Comparison of ENCODE assay signal across 31 cellular contexts in the genomic region with DNA sequence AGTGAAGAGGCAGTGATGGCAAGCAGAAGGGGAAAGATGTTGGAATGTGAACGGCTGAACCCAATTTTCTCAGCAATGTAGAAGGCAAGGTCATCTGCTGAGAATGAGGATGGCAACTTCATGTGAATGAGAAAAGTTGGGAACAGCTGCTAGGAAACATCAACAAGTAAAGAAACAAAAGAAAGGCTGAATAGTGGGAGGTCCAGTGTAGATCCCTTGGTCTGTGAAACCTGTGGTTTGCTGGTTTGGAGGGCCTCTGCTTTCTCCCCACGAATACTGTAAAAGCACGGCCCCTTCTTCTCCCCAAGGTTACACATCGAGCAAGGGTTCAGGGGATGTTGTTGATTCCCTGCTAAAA. TPM values are rescaled to one million over a fixed set of nuclear protein-coding genes. Genes with fewer than 3 reads are reported as not detected.
DNase-seq lines count a peak whose midpoint lies in the region; ATAC-seq, FAIRE-seq and TF ChIP-seq lines count a peak whose summit lies in the region.
"Had no signal": no experiment of that assay in that cellular context is flagged by ENCODE, and none has a peak within 500 bp of the region (broad histone marks: within the 10 kb centered on the region; RNA-seq: fewer than 3 reads in every experiment).

No MANE protein-coding gene starts in this region.

- no peak overlapping the region for H2AFZ ChIP-seq in astrocyte (ENCODE audit: low read depth, low read length)

- peaks cover 11% of the 10 kb centered on the region for H4K20me1 ChIP-seq in astrocyte (ENCODE audit: insufficient read depth, low read length)
- H4K20me1 ChIP-seq: BLaER1 treated with 17β-estradiol and CSF1 and Interleukin-3, amounts not matched to agents 10 nM and 100 nM had no signal

- H3K4me1 Mint-ChIP-seq in HFFc6 (ENCODE audit: low read depth) (peaks cover 90% of the 10 kb centered on the region), astrocyte (ENCODE audit: low read depth, unreplicated experiment) (peaks cover 75% of the 10 kb centered on the region), mesothelial cell of epicardium (peaks cover 11% of the 10 kb centered on the region)
- H3K4me1 Mint-ChIP-seq: activated B cell treated with CpG ODN at 0.5 μM for 24 hours, memory B cell, naive B cell had no signal

- H3K36me3 Mint-ChIP-seq in HFFc6 (ENCODE audit: low read depth) (peaks cover 24% of the 10 kb centered on the region), astrocyte (ENCODE audit: low read depth, unreplicated experiment) (peaks cover 19% of the 10 kb centered on the region), mesothelial cell of epicardium (no peaks in the 10 kb centered on the region)
- H3K36me3 Mint-ChIP-seq: memory B cell, naive B cell, T-cell had no signal

- no peak overlapping the region for H3K4me3 ChIP-seq in astrocyte (ENCODE audit: insufficient read depth, low read depth, low read length)
- no peak overlapping the region for H3K4me3 ChIP-seq in fibroblast of pulmonary artery (replicated peaks; ENCODE audit: low read depth, low read length)
- H3K4me3 ChIP-seq in skeletal muscle satellite cell (ENCODE audit: low read length), result no peak overlapping the region
- H3K4me3 ChIP-seq: BLaER1 treated with 17β-estradiol and CSF1 and Interleukin-3, amounts not matched to agents 10 nM and 100 nM; gastroesophageal sphincter; GM12878; prostate gland; tibial artery had no signal

- no peaks in the 10 kb centered on the region for H3K9me3 Mint-ChIP-seq in HFFc6
- peaks cover 1% of the 10 kb centered on the region for H3K9me3 Mint-ChIP-seq in astrocyte (ENCODE audit: unreplicated experiment)
- no peaks in the 10 kb centered on the region for H3K9me3 Mint-ChIP-seq in mesothelial cell of epicardium
- H3K9me3 Mint-ChIP-seq: activated B cell treated with CpG ODN at 0.5 μM for 24 hours; activated naive CD8-positive, alpha-beta T cell treated with anti-CD3 and anti-CD28 coated beads for 36 hours; memory B cell; naive B cell; T-cell had no signal

- peaks cover 8% of the 10 kb centered on the region for H3K79me2 ChIP-seq in astrocyte (ENCODE audit: insufficient read depth, low read length)

- H3K27me3 ChIP-seq in astrocyte (ENCODE audit: insufficient read depth, low read length) (no peaks in the 10 kb centered on the region), skeletal muscle satellite cell (ENCODE audit: control insufficient read depth, insufficient read depth, low read length) (no peaks in the 10 kb centered on the region)
- H3K27me3 ChIP-seq: BLaER1 treated with 17β-estradiol and CSF1 and Interleukin-3, amounts not matched to agents 10 nM and 100 nM; tibial artery had no signal

- H3K4me3 Mint-ChIP-seq in HFFc6 (peak overlapping the region; percentile 61; the same call in 1 of the 2 replicates), astrocyte (ENCODE audit: unreplicated experiment) (peak overlapping the region; percentile 67), mesothelial cell of epicardium (no peak overlapping the region)
- H3K4me3 Mint-ChIP-seq: activated B cell treated with CpG ODN at 0.5 μM for 24 hours; activated CD4-positive, alpha-beta T cell treated with anti-CD3 and anti-CD28 coated beads, Interleukin-2, amount 10 ng/mL, durations not matched to agents 7 days and 5 days; activated naive CD8-positive, alpha-beta T cell treated with anti-CD3 and anti-CD28 coated beads for 36 hours; memory B cell; naive B cell; T-cell had no signal

- TF ChIP-seq CTCF in HFFc6 (IDR thresholded peaks at IDR 0.05) (no peak), astrocyte (IDR thresholded peaks at IDR 0.05; ENCODE audit: insufficient read depth, low read depth, low read length) (no peak), fibroblast of pulmonary artery (IDR thresholded peaks at IDR 0.05; ENCODE audit: low read length, missing control alignments) (no peak), mesothelial cell of epicardium (IDR thresholded peaks at IDR 0.05; ENCODE audit: unreplicated experiment) (no peak)

- H3K36me3 ChIP-seq in astrocyte (ENCODE audit: insufficient read depth, low read length) (no peaks in the 10 kb centered on the region), skeletal muscle satellite cell (ENCODE audit: insufficient read depth, low read length) (no peaks in the 10 kb centered on the region)
- H3K36me3 ChIP-seq: BLaER1 treated with 17β-estradiol and CSF1 and Interleukin-3, amounts not matched to agents 10 nM and 100 nM; gastroesophageal sphincter; prostate gland; tibial artery had no signal

- no peak for FAIRE-seq in astrocyte (lab: Jason Lieb, UNC)
- FAIRE-seq: GM12878 had no signal

- H3K27ac Mint-ChIP-seq in HFFc6 (peak overlapping the region; percentile 82), astrocyte (ENCODE audit: unreplicated experiment) (peak overlapping the region; percentile 93), mesothelial cell of epicardium (no peak overlapping the region)
- H3K27ac Mint-ChIP-seq: activated B cell treated with CpG ODN at 0.5 μM for 24 hours; activated CD4-positive, alpha-beta T cell treated with anti-CD3 and anti-CD28 coated beads, Interleukin-2, amount 10 ng/mL, durations not matched to agents 7 days and 5 days; activated naive CD8-positive, alpha-beta T cell treated with anti-CD3 and anti-CD28 coated beads for 36 hours; memory B cell; naive B cell; T-cell had no signal

- H3K4me2 ChIP-seq in astrocyte (ENCODE audit: low read length), result no peak overlapping the region
- H3K4me2 ChIP-seq in skeletal muscle satellite cell (ENCODE audit: low read length), result peak overlapping the region; percentile 59

- H3K27me3 Mint-ChIP-seq in HFFc6 (ENCODE audit: insufficient read depth) (peaks cover 1% of the 10 kb centered on the region; the same call in 1 of the 2 replicates), astrocyte (ENCODE audit: low read depth, unreplicated experiment) (no peaks in the 10 kb centered on the region), mesothelial cell of epicardium (ENCODE audit: low read depth) (peaks cover 35% of the 10 kb centered on the region)
- H3K27me3 Mint-ChIP-seq: activated CD4-positive, alpha-beta T cell treated with anti-CD3 and anti-CD28 coated beads, Interleukin-2, amount 10 ng/mL, durations not matched to agents 7 days and 5 days; activated naive CD8-positive, alpha-beta T cell treated with anti-CD3 and anti-CD28 coated beads for 36 hours; T-cell had no signal

- peak; percentile 29 for DNase-seq in HFFc6
- no peak for DNase-seq in astrocyte (ENCODE audit: low read depth)
- DNase-seq in fibroblast of pulmonary artery (ENCODE audit: low read depth), result peak; percentile 31
- DNase-seq in mesothelial cell of epicardium (ENCODE audit: low spot score in 2 of 2, unreplicated experiment in 2 of 2), result no peak
- DNase-seq: activated B cell treated with CpG ODN at 0.5 μM for 24 hours; activated CD4-positive, alpha-beta T cell treated with anti-CD3 and anti-CD28 coated beads, Interleukin-2, amount 10 ng/mL, durations not matched to agents 7 days and 5 days; activated effector memory CD4-positive, alpha-beta T cell treated with anti-CD3 and anti-CD28 coated beads, Interleukin-2, amount 50 U/mL, for 16 hours; activated naive CD8-positive, alpha-beta T cell treated with anti-CD3 and anti-CD28 coated beads for 36 hours; activated T-cell treated with anti-CD3 and anti-CD28 coated beads, Interleukin-2, amount 50 U/mL, for 1 hour; aorta; cortex of kidney; DMS153; HCEC 1CT; hippocampal formation; naive B cell; NCI-H1092; NCI-H187; stimulated activated CD4-positive, alpha-beta T cell treated with anti-CD3 and anti-CD28 coated beads, Interleukin-4, amount 100 ng/mL, for 1 hour; T-cell; tibial artery had no signal

- H3K9me3 ChIP-seq in astrocyte (ENCODE audit: insufficient read depth, low read depth, low read length), result no peaks in the 10 kb centered on the region
- no peaks in the 10 kb centered on the region for H3K9me3 ChIP-seq in skeletal muscle satellite cell (replicated peaks; ENCODE audit: low read length)
- H3K9me3 ChIP-seq: BLaER1 treated with 17β-estradiol and CSF1 and Interleukin-3, amounts not matched to agents 10 nM and 100 nM; gastroesophageal sphincter; prostate gland; tibial artery had no signal

- H3K4me1 ChIP-seq in astrocyte (ENCODE audit: insufficient read depth, low read length) (peaks cover 31% of the 10 kb centered on the region), skeletal muscle satellite cell (ENCODE audit: control insufficient read depth, insufficient read depth, low read length) (peaks cover 65% of the 10 kb centered on the region)

- H3K9ac ChIP-seq in astrocyte (ENCODE audit: low read length), result no peak overlapping the region
- no peak overlapping the region for H3K9ac ChIP-seq in skeletal muscle satellite cell (ENCODE audit: low read depth, low read length)
- H3K9ac ChIP-seq: BLaER1 treated with 17β-estradiol and CSF1 and Interleukin-3, amounts not matched to agents 10 nM and 100 nM had no signal

- no peak overlapping the region for H3K27ac ChIP-seq in astrocyte (ENCODE audit: low read depth, low read length)
- H3K27ac ChIP-seq: BLaER1 treated with 17β-estradiol and CSF1 and Interleukin-3, amounts not matched to agents 10 nM and 100 nM; gastroesophageal sphincter; prostate gland; tibial artery had no signal

- ATAC-seq in GM19324 (IDR thresholded peaks at IDR 0.05; ENCODE audit: low FRiP score, unreplicated experiment), result no peak
- no peak for ATAC-seq in HG03521 (IDR thresholded peaks at IDR 0.05; ENCODE audit: unreplicated experiment)
- ATAC-seq: gastroesophageal sphincter, GM12878, left lobe of liver, sciatic nerve, T-cell had no signal

RNA-seq across cellular contexts. Expression of a gene that starts 27.3 kb away (rescaled TPM):
- total RNA-seq in HFFc6 (2021; fragmentation: NEBNext Ultra II Directional; extraction: Animal tissue kit (Norgen Biotek cat#: 25700)), result 10 to 100 TPM; 44.9 to 70.3 (median 48.2) TPM
- total RNA-seq in astrocyte (28.1 and 42.8 TPM in 2 replicates), mesothelial cell of epicardium (0.05 to 0.09 TPM (median 0.09 TPM) in 3 replicates)
- total RNA-seq in skeletal muscle satellite cell (2012; rRNA removed), result 1.3 and 2.0 TPM in 2 replicates
- total RNA-seq: activated B cell treated with CpG ODN at 0.5 μM for 24 hours; activated CD4-positive, alpha-beta T cell treated with anti-CD3 and anti-CD28 coated beads, Interleukin-2, amount 10 ng/mL, durations not matched to agents 7 days and 5 days; activated naive CD8-positive, alpha-beta T cell treated with anti-CD3 and anti-CD28 coated beads for 36 hours; gastroesophageal sphincter; GM12878; left lobe of liver; prostate gland; sciatic nerve; SK-MEL-5; T-cell had no signal

Comparison
In these comparisons a context has a peak if more than half of its experiments do, and no peak if none do; other contexts are left out.
1. DNase-seq: peak in HFFc6 (single experiment) and fibroblast of pulmonary artery (single experiment); none in astrocyte (single experiment) and mesothelial cell of epicardium (0 of 2).
2. RNA of a gene that starts 27.3 kb away (total RNA-seq): 44.9 to 70.3 TPM in HFFc6 and 28.1 to 42.8 TPM in astrocyte; 0.05 to 0.09 TPM in mesothelial cell of epicardium; every median in the first group is over 10 times any median in the second.